In the genomic region with DNA sequence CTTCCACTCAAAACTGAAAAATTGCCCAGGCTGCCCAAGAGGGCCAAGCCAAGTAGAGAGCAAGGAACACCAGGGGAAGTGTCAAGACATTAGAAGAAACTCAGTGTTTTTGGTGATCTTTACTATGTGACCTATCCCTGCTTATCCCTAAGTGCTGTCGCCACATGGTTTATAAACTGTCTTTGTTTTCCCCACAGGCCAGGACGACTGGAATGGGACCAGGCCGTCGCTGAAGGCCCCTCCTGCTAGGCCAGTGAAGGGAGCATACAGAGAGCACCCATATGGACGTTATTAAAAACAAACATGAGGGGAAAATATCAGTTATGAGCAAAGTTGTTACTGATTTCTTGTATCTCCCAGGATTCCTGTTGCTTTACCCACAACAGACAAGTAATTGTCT, we compare ENCODE assay signal across 18 cellular contexts.
"Had no signal": no experiment of that assay in that cellular context is flagged by ENCODE, and none has a peak within 500 bp of the region (broad histone marks: within the 10 kb centered on the region; RNA-seq: fewer than 3 reads in every experiment).

No MANE protein-coding gene starts in this region.

- H3K4me1 ChIP-seq: foreskin keratinocyte, thyroid gland had no signal

- DNase-seq: activated CD8-positive, alpha-beta memory T cell treated with anti-CD3 and anti-CD28 coated beads for 24 hours; activated CD8-positive, alpha-beta memory T cell treated with anti-CD3 and anti-CD28 coated beads, Interleukin-2, amount 50 U/mL, for 4 hours; activated naive CD4-positive, alpha-beta T cell treated with Interleukin-2 at 50 U/mL for 16 hours; activated naive CD8-positive, alpha-beta T cell treated with anti-CD3 and anti-CD28 coated beads for 36 hours; activated T-cell treated with anti-CD3 and anti-CD28 coated beads, Interleukin-2, amount 50 U/mL, for 48 hours; effector CD8-positive, alpha-beta T cell; foreskin keratinocyte; hippocampal formation; kidney glomerular epithelial cell; left ventricle myocardium superior; mammary epithelial cell; occipital lobe; spleen; stimulated activated CD4-positive, alpha-beta T cell treated with anti-CD3 and anti-CD28 coated beads, Interleukin-4, amount 100 ng/mL, for 1 hour; stimulated activated naive CD4-positive, alpha-beta T cell treated with Interleukin-2 at 50 U/mL for 16 hours; T-helper 1 cell; thyroid gland had no signal

- ATAC-seq: foreskin keratinocyte, left ventricle myocardium superior had no signal

- H3K4me1 Mint-ChIP-seq: activated naive CD8-positive, alpha-beta T cell treated with anti-CD3 and anti-CD28 coated beads for 36 hours had no signal

- H3K9me3 Mint-ChIP-seq: activated naive CD8-positive, alpha-beta T cell treated with anti-CD3 and anti-CD28 coated beads for 36 hours; dendritic cell treated with granulocyte-macrophage colony-stimulating factor and Interleukin-4, amounts not matched to agents 40 ng/mL and 50 ng/mL, for 4 days had no signal

- H3K4me3 ChIP-seq: spleen, thyroid gland had no signal

- H3K27ac Mint-ChIP-seq: activated naive CD8-positive, alpha-beta T cell treated with anti-CD3 and anti-CD28 coated beads for 36 hours had no signal

- H3K27me3 ChIP-seq: foreskin keratinocyte, spleen, thyroid gland had no signal

- H3K4me3 Mint-ChIP-seq: activated naive CD8-positive, alpha-beta T cell treated with anti-CD3 and anti-CD28 coated beads for 36 hours; dendritic cell treated with granulocyte-macrophage colony-stimulating factor and Interleukin-4, amounts not matched to agents 40 ng/mL and 50 ng/mL, for 4 days had no signal

- H3K9me3 ChIP-seq: spleen, thyroid gland had no signal

- H3K27me3 Mint-ChIP-seq: activated naive CD8-positive, alpha-beta T cell treated with anti-CD3 and anti-CD28 coated beads for 36 hours; dendritic cell treated with granulocyte-macrophage colony-stimulating factor and Interleukin-4, amounts not matched to agents 40 ng/mL and 50 ng/mL, for 4 days had no signal

- H3K27ac ChIP-seq: foreskin keratinocyte, thyroid gland had no signal
